16 cellular contexts compared by ENCODE assay signal in the genomic region with DNA sequence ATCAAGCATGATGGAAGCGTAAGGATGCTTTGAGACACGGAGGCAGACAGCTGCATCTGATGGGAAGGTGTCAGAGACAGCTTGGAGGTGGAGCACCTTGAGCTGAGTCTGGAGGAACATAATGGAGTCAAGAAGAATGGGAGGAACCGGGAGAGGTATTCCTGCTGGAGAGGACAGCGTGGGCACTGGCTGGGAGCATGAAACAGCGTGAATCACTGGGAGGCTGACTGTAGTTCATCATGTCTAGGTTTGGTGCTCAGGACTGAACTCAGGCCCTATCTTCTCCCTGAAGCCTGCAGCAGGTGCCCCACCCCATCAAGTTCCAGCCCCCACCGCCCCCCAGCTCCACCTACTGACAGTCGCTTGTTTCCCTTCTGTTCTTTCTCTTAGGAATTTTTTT.
DNase-seq lines count a peak whose midpoint lies in the region; ATAC-seq, FAIRE-seq and TF ChIP-seq lines count a peak whose summit lies in the region.
"Had no signal": no experiment of that assay in that cellular context is flagged by ENCODE, and none has a peak within 500 bp of the region (broad histone marks: within the 10 kb centered on the region; RNA-seq: fewer than 3 reads in every experiment).

No MANE protein-coding gene starts in this region.

- TF ChIP-seq CTCF in IMR-90 (conservative IDR thresholded peaks at IDR 0.05; ENCODE audit: low read depth, low read length) (no peak), H1 (IDR thresholded peaks at IDR 0.05; ENCODE audit: control extremely low read depth in 1 of 3, insufficient read depth in 1 of 3, low read depth in 1 of 3, low read length in 3 of 3) (no peak), lower lobe of right lung (IDR thresholded peaks at IDR 0.05) (no peak)

- H4K20me1 ChIP-seq in IMR-90 (ENCODE audit: insufficient read depth, low read length) (no peaks in the 10 kb centered on the region), H1 (replicated peaks in 1 of 2; ENCODE audit: control insufficient read depth in 1 of 2, insufficient read depth in 2 of 2, low read length in 2 of 2) (no peaks in the 10 kb centered on the region)

- no peaks in the 10 kb centered on the region for H3K79me2 ChIP-seq in H1 (ENCODE audit: control insufficient read depth in 1 of 2, insufficient read depth in 2 of 2, low read length in 2 of 2)
- no peaks in the 10 kb centered on the region for H3K79me2 ChIP-seq in mesendoderm (ENCODE audit: control insufficient read depth, insufficient read depth, low read length)

- H3K56ac ChIP-seq in IMR-90 (ENCODE audit: extremely low read depth, insufficient read depth, low read length) = no peak overlapping the region
- H3K56ac ChIP-seq in H1 (replicated peaks; ENCODE audit: insufficient read length, low read depth, low read length) = no peak overlapping the region
- peak overlapping the region; percentile 30 for H3K56ac ChIP-seq in mesendoderm (ENCODE audit: low read length)

- H3K14ac ChIP-seq in IMR-90 (replicated peaks; ENCODE audit: low read depth, low read length) (no peak overlapping the region), H1 (ENCODE audit: insufficient read length) (no peak overlapping the region)

- H3K23me2 ChIP-seq in H1 (ENCODE audit: low read depth, low read length) = no peaks in the 10 kb centered on the region

- H3K36me3 ChIP-seq in IMR-90 (ENCODE audit: control insufficient read depth, insufficient read depth, low read length) (no peaks in the 10 kb centered on the region), H1 (ENCODE audit: control insufficient read depth in 2 of 4, insufficient read depth in 4 of 4, low read length in 3 of 4) (no peaks in the 10 kb centered on the region), mesendoderm (ENCODE audit: control insufficient read depth, insufficient read depth, low read length) (no peaks in the 10 kb centered on the region), lower lobe of right lung (no peaks in the 10 kb centered on the region)
- H3K36me3 ChIP-seq: BE2C, HAP-1 had no signal

- no peak for TF ChIP-seq RAD21 in IMR-90 (IDR thresholded peaks at IDR 0.05; ENCODE audit: low read length)
- no peak for TF ChIP-seq RAD21 in H1 (IDR thresholded peaks at IDR 0.05 in 1 of 2, conservative IDR thresholded peaks at IDR 0.05 in 1 of 2; ENCODE audit: low read depth in 2 of 2, low read length in 2 of 2)

- TF ChIP-seq POLR2A in IMR-90 (IDR thresholded peaks at IDR 0.05; ENCODE audit: low read depth, low read length) (no peak), H1 (IDR thresholded peaks at IDR 0.05; ENCODE audit: control extremely low read depth in 1 of 2, low read depth in 2 of 2, low read length in 2 of 2) (no peak)

- H2BK5ac ChIP-seq in IMR-90 (ENCODE audit: low read depth, low read length, poor library complexity, severe bottlenecking) (no peak overlapping the region), H1 (ENCODE audit: low read depth, low read length) (peak overlapping the region; percentile 5; the same call in 1 of the 2 replicates), mesendoderm (ENCODE audit: low read length) (no peak overlapping the region)

- H3K4ac ChIP-seq in IMR-90 (ENCODE audit: low read depth, low read length) (no peak overlapping the region), H1 (replicated peaks; ENCODE audit: insufficient read length, low read depth, low read length) (no peak overlapping the region), mesendoderm (ENCODE audit: low read depth, low read length) (no peak overlapping the region)

- peaks cover 4% of the 10 kb centered on the region for H3K27me3 ChIP-seq in IMR-90 (ENCODE audit: control insufficient read depth, insufficient read depth, low read length)
- H3K27me3 ChIP-seq in H1 (replicated peaks in 1 of 4; ENCODE audit: control insufficient read depth in 3 of 4, extremely low read depth in 1 of 4, insufficient read depth in 3 of 4, low read length in 3 of 4) = no peaks in the 10 kb centered on the region
- no peaks in the 10 kb centered on the region for H3K27me3 ChIP-seq in mesendoderm (ENCODE audit: insufficient read depth, low read length, poor library complexity)
- no peaks in the 10 kb centered on the region for H3K27me3 ChIP-seq in lower lobe of right lung (ENCODE audit: low read depth)
- H3K27me3 ChIP-seq: BE2C had no signal

- H3K9ac ChIP-seq in IMR-90 (ENCODE audit: low read depth, low read length) (no peak overlapping the region), H1 (replicated peaks in 1 of 4; ENCODE audit: extremely low read depth in 1 of 4, low read depth in 3 of 4, low read length in 3 of 4) (no peak overlapping the region), mesendoderm (ENCODE audit: low read length) (no peak overlapping the region)

- no peaks in the 10 kb centered on the region for H3K79me1 ChIP-seq in IMR-90 (ENCODE audit: low read depth in 1 of 2, low read length in 2 of 2)
- H3K79me1 ChIP-seq in H1 (ENCODE audit: low read depth, low read length) = no peaks in the 10 kb centered on the region
- H3K79me1 ChIP-seq in mesendoderm (ENCODE audit: low read length) = no peaks in the 10 kb centered on the region

- dilution Hi-C loops in IMR-90 (cut with HindIII; ENCODE audit: low sequenced_read_pairs, unreplicated experiment) = no loop called here

- no peak overlapping the region for H3K4me2 ChIP-seq in IMR-90 (ENCODE audit: low read depth, low read length)
- no peak overlapping the region for H3K4me2 ChIP-seq in H1 (ENCODE audit: insufficient read depth in 1 of 2, low read depth in 2 of 2, low read length in 2 of 2)
- H3K4me2 ChIP-seq in mesendoderm (ENCODE audit: low read length) = no peak overlapping the region

- H3K9me3 ChIP-seq in IMR-90 (ENCODE audit: control insufficient read depth, insufficient read depth, low read length) = no peaks in the 10 kb centered on the region
- peaks cover 0 to 10% of the 10 kb centered on the region in 2 experiments; a peak in 1 of 4 replicates for H3K9me3 ChIP-seq in H1 (ENCODE audit: insufficient read depth in 2 of 2, low read depth in 1 of 2, low read length in 1 of 2)
- no peaks in the 10 kb centered on the region for H3K9me3 ChIP-seq in lower lobe of right lung
- H3K9me3 ChIP-seq: BE2C, HAP-1 had no signal

- H4K8ac ChIP-seq in IMR-90 (ENCODE audit: low read depth in 2 of 2, low read length in 2 of 2) (no peak overlapping the region), H1 (ENCODE audit: extremely low read depth, insufficient read depth, low read length) (no peak overlapping the region), mesendoderm (ENCODE audit: low read depth, low read length) (no peak overlapping the region)

- no peaks in the 10 kb centered on the region for H3K9me1 ChIP-seq in IMR-90 (ENCODE audit: insufficient read depth, low read length)

- in situ Hi-C loops in IMR-90 (cut with MboI; ENCODE audit: low sequenced_read_pairs) = no loop called here

- intact Hi-C loops in IMR-90 (cut with micrococcal nuclease) (no loop called here), posterior vena cava (cut with DNase I) (loop anchor here in 1 of 2 donors (10.0 kb wide), 1 partner anchor 413 kb away; no protein-coding TSS in a partner anchor), lower lobe of right lung (cut with DNase I) (no loop called here)

- H4K91ac ChIP-seq in IMR-90 (ENCODE audit: insufficient read depth, low read depth, low read length) (no peak overlapping the region), H1 (replicated peaks; ENCODE audit: insufficient read length, low read length) (peak overlapping the region; percentile 0)

- BruUV-seq in IMR-90 (replicated peaks; lab: Mats Ljungman, UMichigan) = no TSS peak

- no peak for DNase-seq in IMR-90
- DNase-seq in H1 (ENCODE audit: low read depth in 1 of 2, low spot score in 2 of 2) = no peak
- DNase-seq in mesendoderm = no peak
- peak; percentile 22 for DNase-seq in posterior vena cava (ENCODE audit: low spot score)
- DNase-seq in lower lobe of right lung = no peak
- no peak for DNase-seq in NCI-H774 (lab: John Stamatoyannopoulos, UW)
- DNase-seq in middle frontal gyrus (ENCODE audit: extremely low spot score, low spot score) = no peak
- DNase-seq: BE2C; C1 segment of cervical spinal cord; CD4-positive, CD25-positive, alpha-beta regulatory T cell; CD8-positive, alpha-beta memory T cell; COR-L47 had no signal

- H3K4me3 ChIP-seq in IMR-90 (ENCODE audit: insufficient read depth, low read depth, low read length) (no peak overlapping the region), H1 (ENCODE audit: extremely low read depth in 1 of 4, insufficient read depth in 2 of 4, low read depth in 3 of 4, low read length in 4 of 4) (no peak overlapping the region), mesendoderm (ENCODE audit: low read length) (no peak overlapping the region), lower lobe of right lung (no peak overlapping the region)
- H3K4me3 ChIP-seq: HAP-1 had no signal

- CTCF ChIA-PET in IMR-90 (lab: Yijun Ruan, JAX) = interaction anchor here (0.5 kb wide), 1 partner anchor 49 kb away, joined by 4 read pairs; no protein-coding TSS in a partner anchor
- CTCF ChIA-PET in H1 (lab: Charles Lee; ENCODE audit: partially characterized antibody) = interaction anchor here (0.7 to 1.4 kb wide), 5 partner anchors 73 to 413 kb away, joined by 3 to 5 read pairs (median 5); no protein-coding TSS in a partner anchor

- H3K27ac ChIP-seq in IMR-90 (ENCODE audit: insufficient read depth, low read length) (no peak overlapping the region), H1 (ENCODE audit: low read depth, low read length) (no peak overlapping the region), mesendoderm (ENCODE audit: low read depth, low read length) (no peak overlapping the region), lower lobe of right lung (no peak overlapping the region)

- FAIRE-seq in H1 (lab: Jason Lieb, UNC) = no peak
- FAIRE-seq: A204.1, D721Med, G401.6 had no signal

- 85% methylated on average over 4 of the region's 7 CpGs; no CpG with 5 or more reads in 1 of the 2 experiments for WGBS in IMR-90 (ENCODE audit: extremely low coverage in 2 of 2, insufficient read length in 1 of 2), 2 experiments
- 88% methylated on average over 6 of the region's 7 CpGs; no CpG with 5 or more reads in 1 of the 2 experiments for WGBS in H1 (ENCODE audit: extremely low coverage in 1 of 2, insufficient coverage in 1 of 2, insufficient read length in 1 of 2, insufficient replicate concordance in 2 of 2, low coverage in 1 of 2, low lambda C conversion rate in 2 of 2, missing lambda C conversion rate in 1 of 2), 2 experiments
- no CpG with 5 or more reads among the region's 7 CpGs for whole genome bisulfite sequencing in mesendoderm (ENCODE audit: extremely low coverage, insufficient coverage, low lambda C conversion rate)

- H2BK120ac ChIP-seq in IMR-90 (ENCODE audit: low read depth, low read length) = no peak overlapping the region
- no peak overlapping the region for H2BK120ac ChIP-seq in H1 (replicated peaks; ENCODE audit: low read depth, low read length)
- H2BK120ac ChIP-seq in mesendoderm (ENCODE audit: low read depth, low read length) = no peak overlapping the region

- ATAC-seq in IMR-90 (ENCODE audit: low read depth) (no peak), lower lobe of right lung (no peak)

- POLR2A ChIA-PET in IMR-90 (lab: Charles Lee; ENCODE audit: unreplicated experiment) = no interaction called here
- POLR2A ChIA-PET in H1 (lab: Charles Lee; ENCODE audit: partially characterized antibody) = no interaction called here

- H3K23ac ChIP-seq in IMR-90 (ENCODE audit: low read depth, low read length) (no peak overlapping the region), H1 (ENCODE audit: insufficient read length) (no peak overlapping the region), mesendoderm (ENCODE audit: low read length) (no peak overlapping the region)

- H4K5ac ChIP-seq in IMR-90 (ENCODE audit: low read depth, low read length) (no peak overlapping the region), H1 (ENCODE audit: insufficient read length, low read depth, low read length) (no peak overlapping the region), mesendoderm (ENCODE audit: low read length) (no peak overlapping the region)

- H2BK20ac ChIP-seq in IMR-90 (ENCODE audit: low read depth, low read length) (no peak overlapping the region), H1 (ENCODE audit: low read length) (peak overlapping the region; percentile 76; the same call in 1 of the 2 replicates)

- H2BK15ac ChIP-seq in IMR-90 (ENCODE audit: low read depth, low read length) = no peak overlapping the region
- H2BK15ac ChIP-seq in H1 (ENCODE audit: low read length) = 0 out of 2 replicates have a peak overlapping the region, but pooled peaks have one; percentile 31
- no peak overlapping the region for H2BK15ac ChIP-seq in mesendoderm (replicated peaks; ENCODE audit: low read depth)

- no peak overlapping the region for H2AK5ac ChIP-seq in IMR-90 (ENCODE audit: low read depth, low read length)
- H2AK5ac ChIP-seq in H1 (ENCODE audit: low read depth, low read length) = peak overlapping the region; percentile 93
- H2AK5ac ChIP-seq in mesendoderm (ENCODE audit: low read length) = peak overlapping the region; percentile 86

- peak overlapping the region; percentile 72 for H2AK9ac ChIP-seq in IMR-90 (replicated peaks; ENCODE audit: low read depth, low read length, poor library complexity)

- H2BK12ac ChIP-seq in H1 (ENCODE audit: low read depth, low read length) = peak overlapping the region; percentile 70; the same call in 1 of the 2 replicates

- TF ChIP-seq EP300 in H1 (IDR thresholded peaks at IDR 0.05; ENCODE audit: borderline replicate concordance in 1 of 2, low read depth in 2 of 2, low read length in 2 of 2) = no peak

- peaks cover 2% of the 10 kb centered on the region; the same call in 1 of the 2 replicates for H3K4me1 ChIP-seq in IMR-90 (ENCODE audit: control insufficient read depth, insufficient read depth, low read length)
- peaks cover 7 to 12% (median 9%) of the 10 kb centered on the region in 4 experiments; a peak in 6 of 7 replicates for H3K4me1 ChIP-seq in H1 (replicated peaks in 1 of 4; ENCODE audit: control insufficient read depth in 3 of 4, insufficient read depth in 4 of 4, low read length in 3 of 4)
- peaks cover 4% of the 10 kb centered on the region for H3K4me1 ChIP-seq in mesendoderm (ENCODE audit: control insufficient read depth, low read depth, low read length)
- peaks cover 18% of the 10 kb centered on the region for H3K4me1 ChIP-seq in lower lobe of right lung

- H2AFZ ChIP-seq in IMR-90 (replicated peaks; ENCODE audit: low read length, poor library complexity) (peak overlapping the region; percentile 3), H1 (ENCODE audit: low read length) (no peak overlapping the region)

- H3K18ac ChIP-seq in IMR-90 (ENCODE audit: low read depth, low read length) = no peak overlapping the region
- H3K18ac ChIP-seq in H1 (ENCODE audit: extremely low read depth, low read length) = peak overlapping the region; percentile 55; the same call in 1 of the 2 replicates
- peak overlapping the region; percentile 16 for H3K18ac ChIP-seq in mesendoderm (ENCODE audit: low read length)
